Comparison of ENCODE assay signal across 9 cellular contexts in the genomic region with DNA sequence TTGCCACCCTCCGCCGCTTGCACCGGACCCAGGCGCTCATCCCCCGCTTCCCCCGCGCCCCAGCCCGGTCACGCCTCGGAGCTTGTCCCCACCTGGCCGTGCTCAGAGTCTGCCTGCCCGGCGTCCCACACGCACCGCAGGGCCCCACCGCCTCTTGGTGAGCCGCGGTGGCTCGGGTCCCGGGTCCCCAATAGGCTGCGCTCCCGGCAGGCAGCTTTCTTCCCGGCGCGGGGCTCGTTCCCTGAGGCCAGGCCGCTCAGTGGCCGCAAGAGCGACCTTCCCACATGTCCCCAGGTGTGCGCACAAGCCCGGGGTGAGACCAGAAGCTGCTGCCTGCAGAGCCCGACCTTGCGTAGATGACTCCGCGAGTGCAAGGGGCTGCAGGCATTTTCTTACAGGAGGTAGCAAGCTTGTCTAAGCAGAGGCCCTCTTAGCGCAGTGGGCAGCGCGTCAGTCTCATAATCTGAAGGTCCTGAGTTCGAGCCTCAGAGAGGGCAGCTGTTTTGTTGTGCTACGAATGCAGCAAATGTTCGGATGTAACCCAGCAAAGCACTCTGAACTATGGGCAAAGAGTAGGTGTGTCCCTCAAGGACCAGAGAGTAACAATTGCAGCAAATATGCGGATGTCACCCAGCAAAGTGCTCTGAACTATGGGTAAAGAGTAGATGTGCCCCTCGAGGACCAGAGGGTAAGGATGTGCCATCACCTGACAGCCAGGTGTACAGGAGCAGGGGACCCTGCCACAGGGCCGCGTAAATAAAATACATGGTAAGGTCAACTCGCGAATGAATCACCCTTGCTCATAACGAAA. TPM values are rescaled to one million over a fixed set of nuclear protein-coding genes. Genes with fewer than 3 reads are reported as not detected.
DNase-seq lines count a peak whose midpoint lies in the region; ATAC-seq, FAIRE-seq and TF ChIP-seq lines count a peak whose summit lies in the region.
"Had no signal": no experiment of that assay in that cellular context is flagged by ENCODE, and none has a peak within 500 bp of the region (broad histone marks: within the 10 kb centered on the region; RNA-seq: fewer than 3 reads in every experiment).

No MANE protein-coding gene starts in this region.

- no peaks in the 10 kb centered on the region for H3K9me3 Mint-ChIP-seq in activated naive CD4-positive, alpha-beta T cell treated with anti-CD3 and anti-CD28 coated beads for 36 hours

- H3K27ac ChIP-seq in fibroblast of lung (ENCODE audit: insufficient read depth, low read length) (no peak overlapping the region), parathyroid adenoma (no peak overlapping the region)

- no peaks in the 10 kb centered on the region for H3K79me2 ChIP-seq in fibroblast of lung (ENCODE audit: control insufficient read depth, insufficient read depth, low read length)
- H3K79me2 ChIP-seq in parathyroid adenoma: no peaks in the 10 kb centered on the region

- CTCF ChIA-PET in activated naive CD4-positive, alpha-beta T cell treated with anti-CD3 and anti-CD28 coated beads for 36 hours (lab: Charles Lee): interaction anchor here (1.2 kb wide), 1 partner anchor 185 kb away, joined by 3 read pairs; no protein-coding TSS in a partner anchor

- H3K4me3 Mint-ChIP-seq in activated naive CD4-positive, alpha-beta T cell treated with anti-CD3 and anti-CD28 coated beads for 36 hours: peak overlapping the region; percentile 38

- H3K9me3 ChIP-seq in fibroblast of lung (ENCODE audit: control insufficient read depth, insufficient read depth, low read depth, low read length): no peaks in the 10 kb centered on the region
- no peaks in the 10 kb centered on the region for H3K9me3 ChIP-seq in parathyroid adenoma (ENCODE audit: control insufficient read depth, low read length)

- peak; percentile 62 for ATAC-seq in HG03342 (IDR thresholded peaks at IDR 0.05; ENCODE audit: unreplicated experiment)
- peak; percentile 95 for ATAC-seq in SK-N-SH treated with all-trans-retinoic acid at 6 μM for 48 hours

- no peaks in the 10 kb centered on the region for H3K4me1 ChIP-seq in fibroblast of lung (ENCODE audit: control insufficient read depth, extremely low read depth, insufficient read depth, low read length)
- H3K4me1 ChIP-seq in parathyroid adenoma: peaks cover 16% of the 10 kb centered on the region

- peaks cover 3% of the 10 kb centered on the region for H3K4me1 Mint-ChIP-seq in activated naive CD4-positive, alpha-beta T cell treated with anti-CD3 and anti-CD28 coated beads for 36 hours (ENCODE audit: low read depth)

- peak; percentile 50 for DNase-seq in activated naive CD4-positive, alpha-beta T cell treated with anti-CD3 and anti-CD28 coated beads for 36 hours
- no peak for DNase-seq in activated naive CD4-positive, alpha-beta T cell treated with anti-CD3 and anti-CD28 coated beads, Interleukin-2, amount 50 U/mL, for 16 hours
- peak; percentile 84 to 90 for DNase-seq in fibroblast of lung (ENCODE audit: low read depth in 2 of 2)
- DNase-seq in frontal cortex (ENCODE audit: low spot score in 2 of 2): no peak
- DNase-seq in NCI-H2029 treated with DMSO at 0.1 percent for 48 hours (lab: John Stamatoyannopoulos, UW): no peak

- H3K36me3 Mint-ChIP-seq in activated naive CD4-positive, alpha-beta T cell treated with anti-CD3 and anti-CD28 coated beads for 36 hours (ENCODE audit: low read depth): no peaks in the 10 kb centered on the region

- no peak overlapping the region for H3K27ac Mint-ChIP-seq in activated naive CD4-positive, alpha-beta T cell treated with anti-CD3 and anti-CD28 coated beads for 36 hours

- no peaks in the 10 kb centered on the region for H4K20me1 ChIP-seq in fibroblast of lung (ENCODE audit: control insufficient read depth, extremely low read depth, insufficient read depth, low read length)

- TF ChIP-seq CTCF in fibroblast of lung (conservative IDR thresholded peaks at IDR 0.05 in 1 of 2, IDR thresholded peaks at IDR 0.05 in 1 of 2; ENCODE audit: low read depth in 1 of 2, low read length in 2 of 2) (no peak), parathyroid adenoma (IDR thresholded peaks at IDR 0.05) (no peak)

- H3K27me3 ChIP-seq in fibroblast of lung (ENCODE audit: control insufficient read depth, insufficient read depth, low read length): peaks cover 7% of the 10 kb centered on the region
- no peaks in the 10 kb centered on the region for H3K27me3 ChIP-seq in parathyroid adenoma (ENCODE audit: control insufficient read depth, insufficient read depth, low read length)

- peaks cover 40% of the 10 kb centered on the region for H3K27me3 Mint-ChIP-seq in activated naive CD4-positive, alpha-beta T cell treated with anti-CD3 and anti-CD28 coated beads for 36 hours (ENCODE audit: low read depth)

- H3K36me3 ChIP-seq in fibroblast of lung (ENCODE audit: control insufficient read depth, insufficient read depth, low read length) (no peaks in the 10 kb centered on the region), parathyroid adenoma (ENCODE audit: control insufficient read depth, insufficient read depth, low read length) (no peaks in the 10 kb centered on the region)

- H3K4me3 ChIP-seq in fibroblast of lung (replicated peaks in 1 of 4; ENCODE audit: control extremely low read depth in 1 of 4, insufficient read depth in 1 of 4, low read depth in 3 of 4, low read length in 4 of 4): peak overlapping the region; percentile 25 to 37 (median 30)
- no peak overlapping the region for H3K4me3 ChIP-seq in parathyroid adenoma (ENCODE audit: low read depth, low read length)

- H3K9ac ChIP-seq in fibroblast of lung (ENCODE audit: insufficient read depth, low read length): no peak overlapping the region
- no peak overlapping the region for H3K9ac ChIP-seq in parathyroid adenoma

- H2AFZ ChIP-seq in fibroblast of lung (ENCODE audit: low read length) (no peak overlapping the region), parathyroid adenoma (peak overlapping the region; percentile 70)

- intact Hi-C loops in activated naive CD4-positive, alpha-beta T cell treated with anti-CD3 and anti-CD28 coated beads for 36 hours (cut with micrococcal nuclease): no loop called here

- no peak for FAIRE-seq in frontal cortex (lab: Jason Lieb, UNC)

- H3K4me2 ChIP-seq in fibroblast of lung (ENCODE audit: extremely low read depth, insufficient read depth, low read length) (peak overlapping the region; percentile 78), parathyroid adenoma (ENCODE audit: low read length) (peak overlapping the region; percentile 5)

TF ChIP-seq in SK-N-SH treated with all-trans-retinoic acid at 6 μM for 48 hours, 23 proteins besides CTCF, POLR2A, EP300 and RAD21:
- TF ChIP-seq, protein P1, sequence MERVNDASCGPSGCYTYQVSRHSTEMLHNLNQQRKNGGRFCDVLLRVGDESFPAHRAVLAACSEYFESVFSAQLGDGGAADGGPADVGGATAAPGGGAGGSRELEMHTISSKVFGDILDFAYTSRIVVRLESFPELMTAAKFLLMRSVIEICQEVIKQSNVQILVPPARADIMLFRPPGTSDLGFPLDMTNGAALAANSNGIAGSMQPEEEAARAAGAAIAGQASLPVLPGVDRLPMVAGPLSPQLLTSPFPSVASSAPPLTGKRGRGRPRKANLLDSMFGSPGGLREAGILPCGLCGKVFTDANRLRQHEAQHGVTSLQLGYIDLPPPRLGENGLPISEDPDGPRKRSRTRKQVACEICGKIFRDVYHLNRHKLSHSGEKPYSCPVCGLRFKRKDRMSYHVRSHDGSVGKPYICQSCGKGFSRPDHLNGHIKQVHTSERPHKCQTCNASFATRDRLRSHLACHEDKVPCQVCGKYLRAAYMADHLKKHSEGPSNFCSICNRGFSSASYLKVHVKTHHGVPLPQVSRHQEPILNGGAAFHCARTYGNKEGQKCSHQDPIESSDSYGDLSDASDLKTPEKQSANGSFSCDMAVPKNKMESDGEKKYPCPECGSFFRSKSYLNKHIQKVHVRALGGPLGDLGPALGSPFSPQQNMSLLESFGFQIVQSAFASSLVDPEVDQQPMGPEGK (CRISPR knock-in tag; IDR thresholded peaks at IDR 0.05; ENCODE audit: borderline replicate concordance): peak; percentile 38; the same call in 1 of the 2 replicates
- TF ChIP-seq RARB (CRISPR knock-in tag; IDR thresholded peaks at IDR 0.05) (no peak), ISL1 (CRISPR knock-in tag; IDR thresholded peaks at IDR 0.05) (no peak)

RNA-seq across cellular contexts. Expression of gene TLE7, which starts 15.6 kb away (rescaled TPM):
- not detected for total RNA-seq in activated naive CD4-positive, alpha-beta T cell treated with anti-CD3 and anti-CD28 coated beads for 36 hours
- total RNA-seq in fibroblast of lung (not detected in 2 replicates), frontal cortex (not detected)
- polyA plus RNA-seq in fibroblast of lung: not detected in 2 replicates
- not detected in 2 replicates for polyA plus RNA-seq in fibroblast of lung (2012)
- not detected in 2 replicates for polyA minus RNA-seq in fibroblast of lung (ENCODE audit: low replicate concordance)
- total RNA-seq: dermis microvascular lymphatic vessel endothelial cell had no signal

RNA-seq across cellular contexts. Expression of gene ZNF23, which starts 35.8 kb away (rescaled TPM):
- 1 to 10 TPM; 6.9 to 7.1 TPM for total RNA-seq in activated naive CD4-positive, alpha-beta T cell treated with anti-CD3 and anti-CD28 coated beads for 36 hours
- total RNA-seq in fibroblast of lung (14.1 and 24.8 TPM in 2 replicates), frontal cortex (23.6 TPM)
- 11.8 and 12.2 TPM in 2 replicates for polyA plus RNA-seq in fibroblast of lung
- polyA plus RNA-seq in fibroblast of lung (2012): 11.4 and 12.1 TPM in 2 replicates
- polyA minus RNA-seq in fibroblast of lung (ENCODE audit: low replicate concordance): 11.4 and 13.5 TPM in 2 replicates

Comparison
In these comparisons a context has a peak if more than half of its experiments do, and no peak if none do; other contexts are left out.
1. DNase-seq: peak in activated naive CD4-positive, alpha-beta T cell treated with anti-CD3 and anti-CD28 coated beads for 36 hours (single experiment) and fibroblast of lung (2 of 2); none in activated naive CD4-positive, alpha-beta T cell treated with anti-CD3 and anti-CD28 coated beads, Interleukin-2, amount 50 U/mL, for 16 hours (single experiment), frontal cortex (0 of 2) and NCI-H2029 treated with DMSO at 0.1 percent for 48 hours (single experiment).